ENCODE assay signal across 17 cellular contexts in the genomic region with DNA sequence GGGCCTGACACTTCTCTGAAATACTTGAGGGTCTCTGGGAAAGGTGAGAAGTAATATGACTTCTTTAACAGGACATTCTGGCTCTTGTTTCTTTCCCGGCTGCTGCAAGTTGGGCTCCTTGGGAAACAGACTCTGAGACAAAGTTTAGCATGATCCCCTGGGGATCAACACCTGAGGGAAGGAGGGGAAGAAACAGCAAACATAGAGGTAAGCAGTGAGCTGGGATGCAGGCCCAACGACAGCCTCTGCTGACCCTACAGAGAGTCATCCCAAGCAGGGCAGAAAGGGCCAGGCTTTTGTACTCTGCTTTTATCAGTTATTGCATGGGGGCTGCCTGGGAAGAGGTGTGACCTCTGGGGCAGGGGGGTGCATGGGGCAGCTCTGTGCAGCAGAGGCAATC. TPM values are rescaled to one million over a fixed set of nuclear protein-coding genes. Genes with fewer than 3 reads are reported as not detected.
DNase-seq lines count a peak whose midpoint lies in the region; ATAC-seq and TF ChIP-seq lines count a peak whose summit lies in the region.
"Had no signal": no experiment of that assay in that cellular context is flagged by ENCODE, and none has a peak within 500 bp of the region (broad histone marks: within the 10 kb centered on the region; RNA-seq: fewer than 3 reads in every experiment).

No MANE protein-coding gene starts in this region.

- H2BK5ac ChIP-seq in neuronal stem cell (ENCODE audit: low read length), result no peak overlapping the region

- no peak overlapping the region for H4K8ac ChIP-seq in neuronal stem cell (ENCODE audit: low read depth, low read length)

- no peak overlapping the region for H2BK120ac ChIP-seq in neuronal stem cell (ENCODE audit: low read depth, low read length)

- H3K79me1 ChIP-seq in neuronal stem cell (ENCODE audit: low read depth, low read length), result no peaks in the 10 kb centered on the region

- TF ChIP-seq CTCF in endodermal cell (conservative IDR thresholded peaks at IDR 0.05) (no peak), glutamatergic neuron (IDR thresholded peaks at IDR 0.05; ENCODE audit: partially characterized antibody, unreplicated experiment) (no peak)

- H3K4me3 ChIP-seq in right cardiac atrium (ENCODE audit: low read length), result no peak overlapping the region
- no peak overlapping the region for H3K4me3 ChIP-seq in endodermal cell (ENCODE audit: low read length)
- H3K4me3 ChIP-seq in neuronal stem cell (ENCODE audit: low read length in 2 of 2), result no peak overlapping the region
- H3K4me3 ChIP-seq in effector memory CD4-positive, alpha-beta T cell (ENCODE audit: insufficient read depth, low read depth, low read length, poor library complexity, severe bottlenecking), result no peak overlapping the region
- H3K4me3 ChIP-seq: A549 had no signal

- H3K23ac ChIP-seq in neuronal stem cell (ENCODE audit: low read depth, low read length, poor library complexity), result no peak overlapping the region

- no peak overlapping the region for H2BK12ac ChIP-seq in neuronal stem cell (ENCODE audit: low read length)

- H3K4me1 ChIP-seq in right cardiac atrium (ENCODE audit: control insufficient read depth, insufficient read depth, low read length) (no peaks in the 10 kb centered on the region), endodermal cell (ENCODE audit: control insufficient read depth, insufficient read depth, low read length) (peaks cover 7% of the 10 kb centered on the region), neuronal stem cell (ENCODE audit: control insufficient read depth in 2 of 2, insufficient read depth in 1 of 2, low read depth in 1 of 2, low read length in 2 of 2) (peaks cover 0 to 10% of the 10 kb centered on the region in 2 donors)
- H3K4me1 ChIP-seq in effector memory CD4-positive, alpha-beta T cell (ENCODE audit: control insufficient read depth, insufficient read depth, low read length, poor library complexity, severe bottlenecking), result no peaks in the 10 kb centered on the region
- H3K4me1 ChIP-seq: A549, Caco-2 had no signal

- H3K27me3 ChIP-seq in right cardiac atrium (ENCODE audit: control insufficient read depth, insufficient read depth) (no peaks in the 10 kb centered on the region), endodermal cell (ENCODE audit: control insufficient read depth, insufficient read depth, low read length, poor library complexity, severe bottlenecking) (no peaks in the 10 kb centered on the region), neuronal stem cell (ENCODE audit: control insufficient read depth in 3 of 3, insufficient read depth in 3 of 3, low read depth in 1 of 3, low read length in 3 of 3) (peaks cover 0 to 2% (median 0%) of the 10 kb centered on the region in 3 experiments)
- H3K27me3 ChIP-seq in effector memory CD4-positive, alpha-beta T cell (replicated peaks; ENCODE audit: control insufficient read depth, insufficient read depth, low read length, poor library complexity, severe bottlenecking), result no peaks in the 10 kb centered on the region

- H2AFZ ChIP-seq in neuronal stem cell (ENCODE audit: low read length), result peak overlapping the region; percentile 8

- H3K27me3 Mint-ChIP-seq in endodermal cell (ENCODE audit: insufficient read depth) (no peaks in the 10 kb centered on the region), glutamatergic neuron (ENCODE audit: unreplicated experiment) (peaks cover 4% of the 10 kb centered on the region)
- H3K27me3 Mint-ChIP-seq: CD4-positive, alpha-beta T cell; IgD-negative memory B cell had no signal

- intact Hi-C loops in Right ventricle myocardium inferior (cut with DNase I) (no loop called here), right cardiac atrium (cut with DNase I) (no loop called here)

- no peaks in the 10 kb centered on the region for H3K36me3 ChIP-seq in endodermal cell (ENCODE audit: control insufficient read depth, insufficient read depth, low read length)
- no peaks in the 10 kb centered on the region for H3K36me3 ChIP-seq in neuronal stem cell (replicated peaks in 1 of 2; ENCODE audit: control insufficient read depth in 2 of 2, insufficient read depth in 2 of 2, low read length in 2 of 2)
- H3K36me3 ChIP-seq in effector memory CD4-positive, alpha-beta T cell (ENCODE audit: control insufficient read depth, insufficient read depth, low read length), result no peaks in the 10 kb centered on the region

- no peak overlapping the region for H2AK5ac ChIP-seq in neuronal stem cell (ENCODE audit: low read depth, low read length)

- H3K27ac Mint-ChIP-seq in endodermal cell, result peak overlapping the region; percentile 25
- no peak overlapping the region for H3K27ac Mint-ChIP-seq in glutamatergic neuron (ENCODE audit: unreplicated experiment)
- H3K27ac Mint-ChIP-seq: CD4-positive, alpha-beta T cell; IgD-negative memory B cell had no signal

- H3K4me1 Mint-ChIP-seq in endodermal cell, result peaks cover 30% of the 10 kb centered on the region
- H3K4me1 Mint-ChIP-seq in glutamatergic neuron (ENCODE audit: low read depth, unreplicated experiment), result no peaks in the 10 kb centered on the region

- no peak overlapping the region for H4K91ac ChIP-seq in neuronal stem cell (ENCODE audit: low read depth, low read length, poor library complexity)

- H2BK15ac ChIP-seq in neuronal stem cell (ENCODE audit: low read length), result no peak overlapping the region

- H3K36me3 Mint-ChIP-seq in endodermal cell (ENCODE audit: low read depth) (no peaks in the 10 kb centered on the region), glutamatergic neuron (ENCODE audit: unreplicated experiment) (no peaks in the 10 kb centered on the region)
- H3K36me3 Mint-ChIP-seq: IgD-negative memory B cell had no signal

- DNase-seq in Right ventricle myocardium inferior (ENCODE audit: missing footprints) (peak; percentile 34), right cardiac atrium (no peak), endodermal cell (peak; percentile 73), neuronal stem cell (ENCODE audit: low spot score) (no peak), glutamatergic neuron (no peak), NCI-H2196 treated with DMSO at 0.1 percent for 48 hours (lab: John Stamatoyannopoulos, UW; ENCODE audit: unreplicated experiment) (no peak)
- DNase-seq in effector memory CD4-positive, alpha-beta T cell, result no peak
- DNase-seq: AML-193; Caco-2; CD4-positive, alpha-beta T cell; GOT3; HCEC 1CT had no signal

- peaks cover 1% of the 10 kb centered on the region for H3K9me3 Mint-ChIP-seq in endodermal cell
- no peaks in the 10 kb centered on the region for H3K9me3 Mint-ChIP-seq in glutamatergic neuron (ENCODE audit: unreplicated experiment)
- H3K9me3 Mint-ChIP-seq: CD4-positive, alpha-beta T cell; IgD-negative memory B cell had no signal

- H3K4me2 ChIP-seq in neuronal stem cell (ENCODE audit: insufficient read depth, low read length, poor library complexity, severe bottlenecking), result no peak overlapping the region
- H3K4me2 ChIP-seq: A549 had no signal

- H3K18ac ChIP-seq in neuronal stem cell (ENCODE audit: low read length), result no peak overlapping the region

- H3K27ac ChIP-seq in right cardiac atrium (ENCODE audit: low read length), result no peak overlapping the region
- H3K27ac ChIP-seq in endodermal cell (ENCODE audit: low read depth, low read length), result no peak overlapping the region
- no peak overlapping the region for H3K27ac ChIP-seq in neuronal stem cell (replicated peaks; ENCODE audit: low read length)
- no peak overlapping the region for H3K27ac ChIP-seq in effector memory CD4-positive, alpha-beta T cell (ENCODE audit: insufficient read depth, low read length, poor library complexity, severe bottlenecking)
- H3K27ac ChIP-seq: 22Rv1, A549, C4-2B had no signal

- ATAC-seq in Right ventricle myocardium inferior, result no peak
- no peak for ATAC-seq in right cardiac atrium
- ATAC-seq: A549, HepG2 had no signal

- H3K4me3 Mint-ChIP-seq in endodermal cell (no peak overlapping the region), glutamatergic neuron (ENCODE audit: unreplicated experiment) (no peak overlapping the region)
- H3K4me3 Mint-ChIP-seq: CD4-positive, alpha-beta T cell; IgD-negative memory B cell had no signal

- H3K14ac ChIP-seq in neuronal stem cell (ENCODE audit: low read length), result no peak overlapping the region

- 50% methylated on average over 2 of the region's 2 CpGs for WGBS in right cardiac atrium
- WGBS in endodermal cell (ENCODE audit: insufficient coverage in 1 of 2, insufficient read length in 1 of 2), 2 experiments, result 73 to 83% methylated on average over 2 of the region's 2 CpGs
- no CpG with 5 or more reads among the region's 2 CpGs for WGBS in neuronal stem cell (ENCODE audit: extremely low coverage in 2 of 2, insufficient read length in 2 of 2, insufficient replicate concordance in 1 of 2), 2 donors

- H3K9me3 ChIP-seq in right cardiac atrium (ENCODE audit: control insufficient read depth, low read length), result no peaks in the 10 kb centered on the region
- H3K9me3 ChIP-seq in endodermal cell (ENCODE audit: control insufficient read depth, low read length), result no peaks in the 10 kb centered on the region
- H3K9me3 ChIP-seq in neuronal stem cell (replicated peaks in 1 of 2; ENCODE audit: control insufficient read depth in 2 of 2, insufficient read depth in 1 of 2, low read depth in 1 of 2, low read length in 2 of 2), result no peaks in the 10 kb centered on the region
- no peaks in the 10 kb centered on the region for H3K9me3 ChIP-seq in effector memory CD4-positive, alpha-beta T cell (ENCODE audit: control insufficient read depth, low read length)
- H3K9me3 ChIP-seq: A549, Caco-2 had no signal

- no peak overlapping the region for H3K4ac ChIP-seq in neuronal stem cell (ENCODE audit: low read length)

- no peak overlapping the region for H3K9ac ChIP-seq in endodermal cell (ENCODE audit: extremely low read depth, low read length, poor library complexity, severe bottlenecking)
- no peak overlapping the region for H3K9ac ChIP-seq in neuronal stem cell (ENCODE audit: low read depth, low read length, poor library complexity)

RNA-seq across cellular contexts. Expression of a gene that starts 26.8 kb away (rescaled TPM):
- total RNA-seq in Right ventricle myocardium inferior, result 86.5 TPM
- 10 to 100 TPM; 71.0 to 92.1 (median 84.5) TPM for total RNA-seq in right cardiac atrium
- 75.9 TPM for polyA plus RNA-seq in right cardiac atrium
- 10 to 100 TPM; 70.9 to 74.2 TPM for total RNA-seq in endodermal cell
- polyA plus RNA-seq in endodermal cell (2013, experiment 1 of 2), result 106 TPM
- 80.4 TPM for polyA plus RNA-seq in endodermal cell (2013, experiment 2 of 2)
- 99.8 TPM for polyA plus RNA-seq in neuronal stem cell (2013, experiment 1 of 2)
- 114 TPM for polyA plus RNA-seq in neuronal stem cell (2013, experiment 2 of 2)
- total RNA-seq in glutamatergic neuron (ENCODE audit: unreplicated experiment), result 34.3 TPM

Comparison
In these comparisons a context has a peak if more than half of its experiments do, and no peak if none do; other contexts are left out.
1. DNase-seq: peak in Right ventricle myocardium inferior (single experiment) and endodermal cell (single experiment); none in right cardiac atrium (0 of 3), neuronal stem cell (single experiment), glutamatergic neuron (single experiment), NCI-H2196 treated with DMSO at 0.1 percent for 48 hours (single experiment) and effector memory CD4-positive, alpha-beta T cell (0 of 3).